Comparison of ENCODE assay signal across 8 cellular contexts in the genomic region with DNA sequence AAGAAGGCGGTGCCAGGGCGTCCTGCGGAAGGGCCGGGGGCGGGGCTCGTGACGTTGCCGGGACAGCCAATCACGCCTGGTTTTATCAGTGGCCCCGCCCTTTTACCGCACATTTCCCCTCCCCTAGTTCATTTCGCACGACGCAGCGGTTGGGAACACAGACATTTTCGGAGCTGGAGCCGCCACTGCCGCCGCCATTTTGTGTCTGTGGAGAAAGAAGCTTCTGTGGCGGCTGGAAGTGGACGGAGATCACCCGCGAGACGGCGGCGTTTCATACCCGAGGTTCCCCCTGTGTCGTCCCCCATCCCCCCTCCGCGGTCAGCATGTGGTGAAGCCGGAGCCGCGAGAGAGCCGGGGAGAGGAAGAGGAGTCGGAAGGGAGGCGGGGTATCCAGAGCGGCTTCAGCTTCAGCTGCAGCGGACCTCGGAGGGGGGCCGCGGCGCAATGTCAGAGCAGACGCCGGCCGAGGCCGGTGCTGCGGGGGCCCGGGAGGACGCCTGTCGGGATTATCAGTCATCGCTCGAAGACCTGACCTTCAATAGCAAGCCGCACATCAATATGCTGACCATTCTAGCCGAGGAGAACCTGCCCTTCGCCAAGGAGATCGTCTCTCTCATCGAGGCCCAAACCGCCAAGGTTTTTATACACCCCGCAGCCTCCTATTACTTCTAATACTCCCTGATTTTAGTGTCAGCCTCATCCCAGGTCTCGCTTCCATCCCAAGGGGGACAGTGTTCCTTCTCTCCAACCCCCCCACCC. TPM values are rescaled to one million over a fixed set of nuclear protein-coding genes. Genes with fewer than 3 reads are reported as not detected.
DNase-seq lines count a peak whose midpoint lies in the region; ATAC-seq and TF ChIP-seq lines count a peak whose summit lies in the region.

A gene with protein sequence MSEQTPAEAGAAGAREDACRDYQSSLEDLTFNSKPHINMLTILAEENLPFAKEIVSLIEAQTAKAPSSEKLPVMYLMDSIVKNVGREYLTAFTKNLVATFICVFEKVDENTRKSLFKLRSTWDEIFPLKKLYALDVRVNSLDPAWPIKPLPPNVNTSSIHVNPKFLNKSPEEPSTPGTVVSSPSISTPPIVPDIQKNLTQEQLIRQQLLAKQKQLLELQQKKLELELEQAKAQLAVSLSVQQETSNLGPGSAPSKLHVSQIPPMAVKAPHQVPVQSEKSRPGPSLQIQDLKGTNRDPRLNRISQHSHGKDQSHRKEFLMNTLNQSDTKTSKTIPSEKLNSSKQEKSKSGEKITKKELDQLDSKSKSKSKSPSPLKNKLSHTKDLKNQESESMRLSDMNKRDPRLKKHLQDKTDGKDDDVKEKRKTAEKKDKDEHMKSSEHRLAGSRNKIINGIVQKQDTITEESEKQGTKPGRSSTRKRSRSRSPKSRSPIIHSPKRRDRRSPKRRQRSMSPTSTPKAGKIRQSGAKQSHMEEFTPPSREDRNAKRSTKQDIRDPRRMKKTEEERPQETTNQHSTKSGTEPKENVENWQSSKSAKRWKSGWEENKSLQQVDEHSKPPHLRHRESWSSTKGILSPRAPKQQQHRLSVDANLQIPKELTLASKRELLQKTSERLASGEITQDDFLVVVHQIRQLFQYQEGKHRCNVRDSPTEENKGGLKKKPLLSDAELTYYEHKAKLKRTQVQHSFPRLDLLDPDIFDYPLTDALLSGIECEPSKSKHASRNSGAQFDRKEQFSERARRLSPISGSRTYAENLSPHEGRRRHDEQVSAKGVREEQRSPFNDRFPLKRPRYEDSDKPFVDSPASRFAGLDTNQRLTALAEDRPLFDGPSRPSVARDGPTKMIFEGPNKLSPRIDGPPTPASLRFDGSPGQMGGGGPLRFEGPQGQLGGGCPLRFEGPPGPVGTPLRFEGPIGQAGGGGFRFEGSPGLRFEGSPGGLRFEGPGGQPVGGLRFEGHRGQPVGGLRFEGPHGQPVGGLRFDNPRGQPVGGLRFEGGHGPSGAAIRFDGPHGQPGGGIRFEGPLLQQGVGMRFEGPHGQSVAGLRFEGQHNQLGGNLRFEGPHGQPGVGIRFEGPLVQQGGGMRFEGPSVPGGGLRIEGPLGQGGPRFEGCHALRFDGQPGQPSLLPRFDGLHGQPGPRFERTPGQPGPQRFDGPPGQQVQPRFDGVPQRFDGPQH (N-terminal part only) (plus strand): TSS at position 136 of the 759 bp plus-strand sequence. CDS start 309 bp downstream, at position 445.

- TSS peak; percentile 64 for BruUV-seq in IMR-90 (replicated peaks; lab: Mats Ljungman, UMichigan)

- TF ChIP-seq CTCF in GM20000 (IDR thresholded peaks at IDR 0.05; ENCODE audit: extremely low read depth, missing control alignments) (no peak), IMR-90 (conservative IDR thresholded peaks at IDR 0.05; ENCODE audit: low read depth, low read length) (no peak), ascending aorta (IDR thresholded peaks at IDR 0.05) (no peak)

- H2BK5ac ChIP-seq in IMR-90 (ENCODE audit: low read depth, low read length, poor library complexity, severe bottlenecking), result peak within 1 kb of the TSS; percentile 87

- peak; percentile 82 for ATAC-seq in IMR-90 (ENCODE audit: low read depth)

- peak within 1 kb of the TSS; percentile 98 for H3K18ac ChIP-seq in IMR-90 (ENCODE audit: low read depth, low read length)

- H2AK9ac ChIP-seq in IMR-90 (replicated peaks; ENCODE audit: low read depth, low read length, poor library complexity), result peak within 1 kb of the TSS; percentile 100

- TF ChIP-seq POLR2A in IMR-90 (IDR thresholded peaks at IDR 0.05; ENCODE audit: low read depth, low read length), result peak; percentile 99

- peak; percentile 92 for DNase-seq in GM20000 (ENCODE audit: low spot score)
- no peak for DNase-seq in IMR-90
- DNase-seq in ascending aorta (ENCODE audit: low spot score in 2 of 2), result no peak
- DNase-seq in NCI-H146 (lab: John Stamatoyannopoulos, UW), result no peak
- DNase-seq in retina, result no peak

- POLR2A ChIA-PET in IMR-90 (lab: Charles Lee; ENCODE audit: unreplicated experiment), result interaction anchor here (0.5 to 0.9 kb wide), 2 partner anchors 12 to 255 kb away, joined by 3 to 7 read pairs; a partner anchor contains a TSS

- peak within 1 kb of the TSS; percentile 98 to 100 (median 99) for H3K9ac ChIP-seq in BLaER1 treated with 17β-estradiol and CSF1 and Interleukin-3, amounts not matched to agents 10 nM and 100 nM
- peak within 1 kb of the TSS; percentile 100 for H3K9ac ChIP-seq in IMR-90 (ENCODE audit: low read depth, low read length)

- H2BK15ac ChIP-seq in IMR-90 (ENCODE audit: low read depth, low read length), result peak within 1 kb of the TSS; percentile 47; the same call in 1 of the 3 replicates

- H2AK5ac ChIP-seq in IMR-90 (ENCODE audit: low read depth, low read length), result peak within 1 kb of the TSS; percentile 94

- intact Hi-C loops in IMR-90 (cut with micrococcal nuclease) (loop anchor here (1.0 to 5.0 kb wide), 7 partner anchors 64 to 440 kb away; a partner anchor contains a TSS), ascending aorta (cut with DNase I) (loop anchor here (1.0 to 10.0 kb wide), 6 partner anchors 36 to 432 kb away; a partner anchor contains a TSS)

- in situ Hi-C loops in IMR-90 (cut with MboI; ENCODE audit: low sequenced_read_pairs), result no loop called here

- peak within 1 kb of the TSS; percentile 62 to 92 (median 84) for H3K4me2 ChIP-seq in BLaER1 treated with 17β-estradiol and CSF1 and Interleukin-3, amounts not matched to agents 10 nM and 100 nM
- peak within 1 kb of the TSS; percentile 65 for H3K4me2 ChIP-seq in IMR-90 (ENCODE audit: low read depth, low read length)

- H2BK120ac ChIP-seq in IMR-90 (ENCODE audit: low read depth, low read length), result peak within 1 kb of the TSS; percentile 32

- H3K9me1 ChIP-seq in IMR-90 (ENCODE audit: insufficient read depth, low read length), result peaks cover 6% of the 10 kb centered on the region; the same call in 1 of the 2 replicates

- no peaks in the 10 kb centered on the region for H3K9me3 ChIP-seq in BLaER1 treated with 17β-estradiol and CSF1 and Interleukin-3, amounts not matched to agents 10 nM and 100 nM (replicated peaks in 1 of 11)
- H3K9me3 ChIP-seq in IMR-90 (ENCODE audit: control insufficient read depth, insufficient read depth, low read length) (no peaks in the 10 kb centered on the region), ascending aorta (no peaks in the 10 kb centered on the region)

- H2BK20ac ChIP-seq in IMR-90 (ENCODE audit: low read depth, low read length), result no peak within 1 kb of the TSS

- CTCF ChIA-PET in IMR-90 (lab: Yijun Ruan, JAX), result no interaction called here

- peaks cover 23 to 41% (median 36%) of the 10 kb centered on the region in 10 experiments for H3K4me1 ChIP-seq in BLaER1 treated with 17β-estradiol and CSF1 and Interleukin-3, amounts not matched to agents 10 nM and 100 nM
- H3K4me1 ChIP-seq in IMR-90 (ENCODE audit: control insufficient read depth, insufficient read depth, low read length) (peaks cover 3% of the 10 kb centered on the region), ascending aorta (peaks cover 6 to 8% of the 10 kb centered on the region in 2 donors)

- WGBS in IMR-90 (ENCODE audit: extremely low coverage in 2 of 2, insufficient read length in 1 of 2), 2 experiments, result 0% methylated on average over 21 of the region's 60 CpGs; no CpG with 5 or more reads in 1 of the 2 experiments

- peak within 1 kb of the TSS; percentile 97 to 100 (median 99) for H3K27ac ChIP-seq in BLaER1 treated with 17β-estradiol and CSF1 and Interleukin-3, amounts not matched to agents 10 nM and 100 nM
- H3K27ac ChIP-seq in IMR-90 (ENCODE audit: insufficient read depth, low read length) (peak within 1 kb of the TSS; percentile 92), ascending aorta (peak within 1 kb of the TSS; percentile 99 to 100), skin epidermis (peak within 1 kb of the TSS; percentile 92 to 100 (median 99))

- H3K56ac ChIP-seq in IMR-90 (ENCODE audit: extremely low read depth, insufficient read depth, low read length), result peak within 1 kb of the TSS; percentile 89

- no peaks in the 10 kb centered on the region for H3K27me3 ChIP-seq in BLaER1 treated with 17β-estradiol and CSF1 and Interleukin-3, amounts not matched to agents 10 nM and 100 nM
- no peaks in the 10 kb centered on the region for H3K27me3 ChIP-seq in IMR-90 (ENCODE audit: control insufficient read depth, insufficient read depth, low read length)
- H3K27me3 ChIP-seq in ascending aorta, result no peaks in the 10 kb centered on the region

- H3K23ac ChIP-seq in IMR-90 (ENCODE audit: low read depth, low read length), result peak within 1 kb of the TSS; percentile 89

- peak within 1 kb of the TSS; percentile 93 for H4K91ac ChIP-seq in IMR-90 (ENCODE audit: insufficient read depth, low read depth, low read length)

- H3K4ac ChIP-seq in IMR-90 (ENCODE audit: low read depth, low read length), result peak within 1 kb of the TSS; percentile 97

- dilution Hi-C loops in IMR-90 (cut with HindIII; ENCODE audit: low sequenced_read_pairs, unreplicated experiment), result loop anchor here (25.0 kb wide), 1 partner anchor 95 kb away; a partner anchor contains a TSS

- TF ChIP-seq RAD21 in IMR-90 (IDR thresholded peaks at IDR 0.05; ENCODE audit: low read length), result no peak

- H3K14ac ChIP-seq in IMR-90 (replicated peaks; ENCODE audit: low read depth, low read length), result peak within 1 kb of the TSS; percentile 98

- H2AFZ ChIP-seq in IMR-90 (replicated peaks; ENCODE audit: low read length, poor library complexity), result peak within 1 kb of the TSS; percentile 88

- peak within 1 kb of the TSS; percentile 98 for H4K5ac ChIP-seq in IMR-90 (ENCODE audit: low read depth, low read length)

- H4K8ac ChIP-seq in IMR-90 (ENCODE audit: low read depth in 2 of 2, low read length in 2 of 2), result peak within 1 kb of the TSS; percentile 78 to 98

- H4K20me1 ChIP-seq in BLaER1 treated with 17β-estradiol and CSF1 and Interleukin-3, amounts not matched to agents 10 nM and 100 nM, result peaks cover 39 to 51% (median 40%) of the 10 kb centered on the region in 11 experiments
- H4K20me1 ChIP-seq in IMR-90 (ENCODE audit: insufficient read depth, low read length), result peaks cover 49% of the 10 kb centered on the region

- H3K79me1 ChIP-seq in IMR-90 (ENCODE audit: low read depth in 1 of 2, low read length in 2 of 2), result peaks cover 0 to 14% of the 10 kb centered on the region in 2 experiments; a peak in 2 of 4 replicates

- peak within 1 kb of the TSS; percentile 85 to 98 (median 94) for H3K4me3 ChIP-seq in BLaER1 treated with 17β-estradiol and CSF1 and Interleukin-3, amounts not matched to agents 10 nM and 100 nM
- peak within 1 kb of the TSS; percentile 71 for H3K4me3 ChIP-seq in IMR-90 (ENCODE audit: insufficient read depth, low read depth, low read length)
- peak within 1 kb of the TSS; percentile 94 to 95 for H3K4me3 ChIP-seq in ascending aorta
- H3K4me3 ChIP-seq in iPS-11a (ENCODE audit: low read depth, low read length), result peak within 1 kb of the TSS; percentile 99
- peak within 1 kb of the TSS; percentile 82 to 99 (median 94) for H3K4me3 ChIP-seq in skin epidermis

- H3K36me3 ChIP-seq in BLaER1 treated with 17β-estradiol and CSF1 and Interleukin-3, amounts not matched to agents 10 nM and 100 nM, result peaks cover 14 to 39% (median 35%) of the 10 kb centered on the region in 11 experiments; a peak in 20 of 22 replicates
- H3K36me3 ChIP-seq in IMR-90 (ENCODE audit: control insufficient read depth, insufficient read depth, low read length) (peaks cover 3% of the 10 kb centered on the region), ascending aorta (no peaks in the 10 kb centered on the region)

RNA-seq across cellular contexts. Expression of the gene that starts here (rescaled TPM):
- 26.7 and 34.2 TPM in 2 replicates for total RNA-seq in IMR-90 (2012; rRNA removed)
- 16.2 and 19.2 TPM in 2 replicates for polyA plus RNA-seq in IMR-90 (2012; rRNA removed)
- 7.3 and 12.7 TPM in 2 replicates for polyA plus RNA-seq in IMR-90 (2012; cell fraction: cytosol; rRNA removed)
- 84.8 and 142 TPM in 2 replicates for polyA plus RNA-seq in IMR-90 (2012; cell fraction: nucleus; rRNA removed; ENCODE audit: low replicate concordance)
- 19.2 TPM for total RNA-seq in ascending aorta
